In the genomic region with DNA sequence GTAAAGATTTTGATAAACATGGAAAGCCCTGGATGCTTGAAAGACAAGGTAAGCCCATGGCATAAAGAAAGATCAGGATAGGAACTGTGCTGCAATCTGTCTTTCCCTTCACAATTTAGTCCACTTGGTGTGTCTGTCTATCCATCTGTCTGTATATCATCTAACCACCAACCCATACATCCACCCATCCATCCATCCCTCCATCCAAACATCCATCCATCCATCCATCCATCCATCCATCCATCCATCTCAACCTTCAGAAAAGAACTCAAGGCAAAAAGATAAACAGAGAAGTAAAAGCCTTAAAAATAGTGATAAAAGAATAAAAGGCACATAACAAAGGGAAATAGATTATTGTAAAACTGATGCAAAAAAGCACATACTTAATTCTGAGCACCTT, we compare ENCODE assay signal across 7 cellular contexts.
"Had no signal": no experiment of that assay in that cellular context is flagged by ENCODE, and none has a peak within 500 bp of the region (broad histone marks: within the 10 kb centered on the region; RNA-seq: fewer than 3 reads in every experiment).

No MANE protein-coding gene starts in this region.

- H3K27ac ChIP-seq: HL-60, KMS-11 had no signal

- FAIRE-seq: HepG2, K562 had no signal

- DNase-seq: IMR-90, KBM-7, KG1 had no signal

- H3K4me3 ChIP-seq: K562 had no signal
